Comparison of ENCODE assay signal across 1 cellular context in the genomic region with DNA sequence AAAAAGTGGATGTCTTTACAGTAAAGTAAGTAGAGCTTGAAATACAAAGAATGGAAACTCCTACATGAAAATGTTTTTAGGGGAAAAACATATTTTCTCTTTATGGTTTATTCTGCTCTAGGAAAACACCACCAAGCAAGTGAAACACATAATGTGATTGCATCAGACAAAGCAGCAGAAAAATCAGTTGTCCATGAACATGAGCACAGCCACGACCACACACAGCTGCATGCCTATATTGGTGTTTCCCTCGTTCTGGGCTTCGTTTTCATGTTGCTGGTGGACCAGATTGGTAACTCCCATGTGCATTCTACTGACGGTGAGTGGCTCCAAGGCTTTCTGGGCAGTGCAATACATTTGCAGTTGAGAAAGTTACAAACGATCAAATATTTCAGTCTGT.
TF ChIP-seq lines count a peak whose summit lies in the region.

No MANE protein-coding gene starts in this region.

TF ChIP-seq in GM12878, 131 proteins besides CTCF, POLR2A, EP300 and RAD21:
- TF ChIP-seq IRF4 (IDR thresholded peaks at IDR 0.05; ENCODE audit: low read depth, low read length) (0 out of 2 replicates have a peak, but pooled peaks have one; percentile 58), NFIC (IDR thresholded peaks at IDR 0.05; ENCODE audit: low read depth, low read length) (peak; percentile 68; the same call in 1 of the 2 replicates), RCOR1 (conservative IDR thresholded peaks at IDR 0.05; ENCODE audit: low read depth, low read length) (no peak), SMC3 (IDR thresholded peaks at IDR 0.05; ENCODE audit: borderline replicate concordance, low read length) (peak; percentile 18; the same call in 1 of the 2 replicates), SRF (IDR thresholded peaks at IDR 0.05; ENCODE audit: low read depth in 2 of 2, low read length in 2 of 2) (peak; percentile 56 to 69; a peak in 2 of 4 replicates), CREB1 (IDR thresholded peaks at IDR 0.05; ENCODE audit: low read depth) (0 out of 2 replicates have a peak, but pooled peaks have one; percentile 24), ETV6 (conservative IDR thresholded peaks at IDR 0.05 in 1 of 2, IDR thresholded peaks at IDR 0.05 in 1 of 2; ENCODE audit: borderline replicate concordance in 1 of 2, low read depth in 1 of 2) (no peak), RUNX3 (IDR thresholded peaks at IDR 0.05; ENCODE audit: low read length) (peak; percentile 88), ZNF24 (IDR thresholded peaks at IDR 0.05) (no peak), CEBPB (IDR thresholded peaks at IDR 0.05; ENCODE audit: borderline replicate concordance in 1 of 2, low read depth in 2 of 2, low read length in 2 of 2) (peak in 1 of 2 experiments; percentile 66; a peak in 1 of 4 replicates), ZNF384 (IDR thresholded peaks at IDR 0.05; ENCODE audit: borderline replicate concordance, low read depth, low read length) (no peak), BCL3 (IDR thresholded peaks at IDR 0.05; ENCODE audit: borderline replicate concordance, insufficient read depth, low read depth, low read length, poor library complexity, severe bottlenecking) (peak; percentile 34), CREM (IDR thresholded peaks at IDR 0.05; ENCODE audit: low read depth) (peak; percentile 59), IKZF1 (conservative IDR thresholded peaks at IDR 0.05) (0 out of 2 replicates have a peak, but pooled peaks have one; percentile 20), NR2F1 (conservative IDR thresholded peaks at IDR 0.05) (no peak), POLR2AphosphoS5 (IDR thresholded peaks at IDR 0.05; ENCODE audit: low read length) (peak; percentile 52; the same call in 1 of the 2 replicates), MTA3 (IDR thresholded peaks at IDR 0.05; ENCODE audit: borderline replicate concordance, low read length) (0 out of 2 replicates have a peak, but pooled peaks have one; percentile 55), WRNIP1 (IDR thresholded peaks at IDR 0.05; ENCODE audit: borderline replicate concordance, low read depth, low read length) (no peak), BHLHE40 (IDR thresholded peaks at IDR 0.05; ENCODE audit: borderline replicate concordance in 1 of 2, low read depth in 2 of 2, low read length in 1 of 2) (0 out of 4 replicates have a peak, but pooled peaks of 1 of the 2 experiments have one; percentile 21), IKZF2 (IDR thresholded peaks at IDR 0.05) (peak; percentile 31 to 48; a peak in 2 of 4 replicates), ATF7 (IDR thresholded peaks at IDR 0.05; ENCODE audit: low read depth) (peak; percentile 32; the same call in 1 of the 2 replicates), JUND (IDR thresholded peaks at IDR 0.05; ENCODE audit: low read depth, low read length) (no peak), SP1 (IDR thresholded peaks at IDR 0.05; ENCODE audit: low read depth, low read length) (no peak), MEF2A (IDR thresholded peaks at IDR 0.05; ENCODE audit: insufficient read depth, low read depth, low read length) (no peak), STAT3 (IDR thresholded peaks at IDR 0.05; ENCODE audit: low read depth, low read length) (no peak), PML (IDR thresholded peaks at IDR 0.05; ENCODE audit: low read length) (0 out of 2 replicates have a peak, but pooled peaks have one; percentile 37), PRDM15 (CRISPR knock-in tag; IDR thresholded peaks at IDR 0.05) (no peak), USF2 (IDR thresholded peaks at IDR 0.05; ENCODE audit: borderline replicate concordance, low read depth, low read length) (no peak), ZBED1 (IDR thresholded peaks at IDR 0.05; ENCODE audit: borderline replicate concordance) (peak; percentile 57; the same call in 1 of the 2 replicates), FOXK2 (IDR thresholded peaks at IDR 0.05) (no peak), PAX5 (IDR thresholded peaks at IDR 0.05; ENCODE audit: borderline replicate concordance, low read depth, low read length) (peak; percentile 40; the same call in 1 of the 2 replicates), NR2C1 (IDR thresholded peaks at IDR 0.05) (no peak), TCF12 (IDR thresholded peaks at IDR 0.05; ENCODE audit: low read depth, low read length) (0 out of 2 replicates have a peak, but pooled peaks have one; percentile 63), EED (IDR thresholded peaks at IDR 0.05; ENCODE audit: low read depth) (0 out of 2 replicates have a peak, but pooled peaks have one; percentile 16), TCF3 (IDR thresholded peaks at IDR 0.05; ENCODE audit: borderline replicate concordance, insufficient read depth, low read depth, low read length) (0 out of 2 replicates have a peak, but pooled peaks have one; percentile 41), FOXM1 (IDR thresholded peaks at IDR 0.05; ENCODE audit: low read depth, low read length) (peak; percentile 48; the same call in 1 of the 2 replicates), BACH1 (IDR thresholded peaks at IDR 0.05; ENCODE audit: borderline replicate concordance) (no peak)
- TF ChIP-seq, protein P1, sequence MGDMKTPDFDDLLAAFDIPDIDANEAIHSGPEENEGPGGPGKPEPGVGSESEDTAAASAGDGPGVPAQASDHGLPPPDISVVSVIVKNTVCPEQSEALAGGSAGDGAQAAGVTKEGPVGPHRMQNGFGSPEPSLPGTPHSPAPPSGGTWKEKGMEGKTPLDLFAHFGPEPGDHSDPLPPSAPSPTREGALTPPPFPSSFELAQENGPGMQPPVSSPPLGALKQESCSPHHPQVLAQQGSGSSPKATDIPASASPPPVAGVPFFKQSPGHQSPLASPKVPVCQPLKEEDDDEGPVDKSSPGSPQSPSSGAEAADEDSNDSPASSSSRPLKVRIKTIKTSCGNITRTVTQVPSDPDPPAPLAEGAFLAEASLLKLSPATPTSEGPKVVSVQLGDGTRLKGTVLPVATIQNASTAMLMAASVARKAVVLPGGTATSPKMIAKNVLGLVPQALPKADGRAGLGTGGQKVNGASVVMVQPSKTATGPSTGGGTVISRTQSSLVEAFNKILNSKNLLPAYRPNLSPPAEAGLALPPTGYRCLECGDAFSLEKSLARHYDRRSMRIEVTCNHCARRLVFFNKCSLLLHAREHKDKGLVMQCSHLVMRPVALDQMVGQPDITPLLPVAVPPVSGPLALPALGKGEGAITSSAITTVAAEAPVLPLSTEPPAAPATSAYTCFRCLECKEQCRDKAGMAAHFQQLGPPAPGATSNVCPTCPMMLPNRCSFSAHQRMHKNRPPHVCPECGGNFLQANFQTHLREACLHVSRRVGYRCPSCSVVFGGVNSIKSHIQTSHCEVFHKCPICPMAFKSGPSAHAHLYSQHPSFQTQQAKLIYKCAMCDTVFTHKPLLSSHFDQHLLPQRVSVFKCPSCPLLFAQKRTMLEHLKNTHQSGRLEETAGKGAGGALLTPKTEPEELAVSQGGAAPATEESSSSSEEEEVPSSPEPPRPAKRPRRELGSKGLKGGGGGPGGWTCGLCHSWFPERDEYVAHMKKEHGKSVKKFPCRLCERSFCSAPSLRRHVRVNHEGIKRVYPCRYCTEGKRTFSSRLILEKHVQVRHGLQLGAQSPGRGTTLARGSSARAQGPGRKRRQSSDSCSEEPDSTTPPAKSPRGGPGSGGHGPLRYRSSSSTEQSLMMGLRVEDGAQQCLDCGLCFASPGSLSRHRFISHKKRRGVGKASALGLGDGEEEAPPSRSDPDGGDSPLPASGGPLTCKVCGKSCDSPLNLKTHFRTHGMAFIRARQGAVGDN (IDR thresholded peaks at IDR 0.05): peak; percentile 70
- TF ChIP-seq, protein P2, sequence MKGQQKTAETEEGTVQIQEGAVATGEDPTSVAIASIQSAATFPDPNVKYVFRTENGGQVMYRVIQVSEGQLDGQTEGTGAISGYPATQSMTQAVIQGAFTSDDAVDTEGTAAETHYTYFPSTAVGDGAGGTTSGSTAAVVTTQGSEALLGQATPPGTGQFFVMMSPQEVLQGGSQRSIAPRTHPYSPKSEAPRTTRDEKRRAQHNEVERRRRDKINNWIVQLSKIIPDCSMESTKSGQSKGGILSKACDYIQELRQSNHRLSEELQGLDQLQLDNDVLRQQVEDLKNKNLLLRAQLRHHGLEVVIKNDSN (IDR thresholded peaks at IDR 0.05; ENCODE audit: borderline replicate concordance, extremely low read length, insufficient read depth, low read depth, low read length): no peak
- TF ChIP-seq, protein P3, sequence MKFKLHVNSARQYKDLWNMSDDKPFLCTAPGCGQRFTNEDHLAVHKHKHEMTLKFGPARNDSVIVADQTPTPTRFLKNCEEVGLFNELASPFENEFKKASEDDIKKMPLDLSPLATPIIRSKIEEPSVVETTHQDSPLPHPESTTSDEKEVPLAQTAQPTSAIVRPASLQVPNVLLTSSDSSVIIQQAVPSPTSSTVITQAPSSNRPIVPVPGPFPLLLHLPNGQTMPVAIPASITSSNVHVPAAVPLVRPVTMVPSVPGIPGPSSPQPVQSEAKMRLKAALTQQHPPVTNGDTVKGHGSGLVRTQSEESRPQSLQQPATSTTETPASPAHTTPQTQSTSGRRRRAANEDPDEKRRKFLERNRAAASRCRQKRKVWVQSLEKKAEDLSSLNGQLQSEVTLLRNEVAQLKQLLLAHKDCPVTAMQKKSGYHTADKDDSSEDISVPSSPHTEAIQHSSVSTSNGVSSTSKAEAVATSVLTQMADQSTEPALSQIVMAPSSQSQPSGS (IDR thresholded peaks at IDR 0.05; ENCODE audit: low read length): peak; percentile 48; the same call in 1 of the 2 replicates
- TF ChIP-seq, protein P4, sequence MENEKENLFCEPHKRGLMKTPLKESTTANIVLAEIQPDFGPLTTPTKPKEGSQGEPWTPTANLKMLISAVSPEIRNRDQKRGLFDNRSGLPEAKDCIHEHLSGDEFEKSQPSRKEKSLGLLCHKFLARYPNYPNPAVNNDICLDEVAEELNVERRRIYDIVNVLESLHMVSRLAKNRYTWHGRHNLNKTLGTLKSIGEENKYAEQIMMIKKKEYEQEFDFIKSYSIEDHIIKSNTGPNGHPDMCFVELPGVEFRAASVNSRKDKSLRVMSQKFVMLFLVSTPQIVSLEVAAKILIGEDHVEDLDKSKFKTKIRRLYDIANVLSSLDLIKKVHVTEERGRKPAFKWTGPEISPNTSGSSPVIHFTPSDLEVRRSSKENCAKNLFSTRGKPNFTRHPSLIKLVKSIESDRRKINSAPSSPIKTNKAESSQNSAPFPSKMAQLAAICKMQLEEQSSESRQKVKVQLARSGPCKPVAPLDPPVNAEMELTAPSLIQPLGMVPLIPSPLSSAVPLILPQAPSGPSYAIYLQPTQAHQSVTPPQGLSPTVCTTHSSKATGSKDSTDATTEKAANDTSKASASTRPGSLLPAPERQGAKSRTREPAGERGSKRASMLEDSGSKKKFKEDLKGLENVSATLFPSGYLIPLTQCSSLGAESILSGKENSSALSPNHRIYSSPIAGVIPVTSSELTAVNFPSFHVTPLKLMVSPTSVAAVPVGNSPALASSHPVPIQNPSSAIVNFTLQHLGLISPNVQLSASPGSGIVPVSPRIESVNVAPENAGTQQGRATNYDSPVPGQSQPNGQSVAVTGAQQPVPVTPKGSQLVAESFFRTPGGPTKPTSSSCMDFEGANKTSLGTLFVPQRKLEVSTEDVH (IDR thresholded peaks at IDR 0.05; ENCODE audit: low read depth, partially characterized antibody): no peak
